Comparison of ENCODE assay signal across 8 cellular contexts in the genomic region with DNA sequence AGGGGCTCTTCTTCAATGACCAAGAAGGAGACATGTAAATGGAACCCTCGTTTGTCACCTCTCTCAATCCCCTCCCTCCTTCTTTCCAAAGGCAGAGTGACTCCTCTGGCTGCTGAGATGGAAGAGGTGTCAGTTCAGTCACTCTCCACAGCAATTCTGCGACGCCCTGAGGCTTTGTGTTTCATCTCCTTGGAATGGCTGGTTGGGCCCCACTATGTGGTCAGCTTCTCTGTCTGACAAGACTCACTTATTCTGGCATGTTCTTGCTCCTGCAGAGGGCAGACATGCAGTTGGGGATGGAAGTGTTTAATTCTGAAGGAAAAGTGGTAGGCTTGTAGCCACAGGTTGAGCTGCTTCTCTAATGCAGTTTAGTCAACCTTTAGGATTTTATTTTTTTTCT. TPM values are rescaled to one million over a fixed set of nuclear protein-coding genes. Genes with fewer than 3 reads are reported as not detected.
A peak's percentile ranks its signal among the peaks of the same experiment; 100 is the strongest.
DNase-seq lines count a peak whose midpoint lies in the region; TF ChIP-seq lines count a peak whose summit lies in the region.
"Not testable (repeated sequence)": the region's sequence is repeated elsewhere in the genome, so short reads cannot be mapped to it uniquely, and the experiment has no call there.

No MANE protein-coding gene starts in this region.

- H3K4me1 ChIP-seq in H9 (ENCODE audit: insufficient read depth, low read length); mammary epithelial cell (ENCODE audit: insufficient read depth, low read length): not testable (repeated sequence)

- not testable (repeated sequence) for H4K91ac ChIP-seq in H9 (ENCODE audit: insufficient read length, low read depth, low read length)

- H3K4me3 Mint-ChIP-seq in H9, result not testable (repeated sequence)

- in situ Hi-C loops in SK-MEL-5 (cut with HindIII; ENCODE audit: low pct_unique_long_range_greater_than_20kb, low sequenced_read_pairs); mammary epithelial cell (cut with MboI; ENCODE audit: low sequenced_read_pairs in 2 of 2): not testable (repeated sequence)

- H3K9me3 ChIP-seq in H9 (ENCODE audit: control insufficient read depth, low read depth, low read length); mammary epithelial cell (replicated peaks; ENCODE audit: insufficient read depth, low read length): not testable (repeated sequence)

- not testable (repeated sequence) for H2AFZ ChIP-seq in H9 (ENCODE audit: low read length); mammary epithelial cell (ENCODE audit: low read depth, low read length)

- not testable (repeated sequence) for H3K27ac Mint-ChIP-seq in H9

- H3K79me2 ChIP-seq in H9 (ENCODE audit: insufficient read depth, low read length); mammary epithelial cell (ENCODE audit: insufficient read depth, low read length): not testable (repeated sequence)

- BruUV-seq in mammary epithelial cell (replicated peaks; lab: Mats Ljungman, UMichigan), result not testable (repeated sequence)

- H3K36me3 Mint-ChIP-seq in H9 (ENCODE audit: insufficient read depth in 1 of 3, low read depth in 3 of 3), result not testable (repeated sequence)

- H3K36me3 ChIP-seq in mammary epithelial cell (ENCODE audit: insufficient read depth, low read length), result not testable (repeated sequence)

- not testable (repeated sequence) for H4K20me1 ChIP-seq in H9 (ENCODE audit: control insufficient read depth, insufficient read depth, insufficient read length); mammary epithelial cell (ENCODE audit: insufficient read depth, low read length)

- intact Hi-C loops in mammary epithelial cell (cut with micrococcal nuclease), result not testable (repeated sequence)

- H3K4ac ChIP-seq in H9 (ENCODE audit: low read depth, low read length), result not testable (repeated sequence)

- dilution Hi-C loops in mammary epithelial cell (cut with HindIII; ENCODE audit: low sequenced_read_pairs), result not testable (repeated sequence)

- H3K79me1 ChIP-seq in H9 (ENCODE audit: insufficient read depth, low read depth, low read length, poor library complexity, severe bottlenecking), result not testable (repeated sequence)

- not testable (repeated sequence) for TF ChIP-seq CTCF in H9 (conservative IDR thresholded peaks at IDR 0.05)
- TF ChIP-seq CTCF in mammary epithelial cell (conservative IDR thresholded peaks at IDR 0.05 in 1 of 2, IDR thresholded peaks at IDR 0.05 in 1 of 2; ENCODE audit: extremely low read depth in 1 of 2, insufficient read depth in 1 of 2, low read depth in 1 of 2, low read length in 2 of 2), result peak in 1 of 2 donors; percentile 30

- H2AK5ac ChIP-seq in H9 (ENCODE audit: insufficient read length, low read length), result not testable (repeated sequence)

- not testable (repeated sequence) for H3K27ac ChIP-seq in H9 (ENCODE audit: insufficient read length, low read depth, low read length); mammary epithelial cell (ENCODE audit: insufficient read depth, low read depth, low read length)

- not testable (repeated sequence) for H2BK15ac ChIP-seq in H9 (ENCODE audit: low read depth, low read length)

- not testable (repeated sequence) for H3K4me3 ChIP-seq in mammary epithelial cell (replicated peaks in 1 of 3; ENCODE audit: insufficient read depth in 1 of 3, low read depth in 2 of 3, low read length in 3 of 3)

- not testable (repeated sequence) for H3K18ac ChIP-seq in H9 (ENCODE audit: insufficient read length, low read depth, low read length)

- not testable (repeated sequence) for H2BK120ac ChIP-seq in H9 (ENCODE audit: low read depth, low read length, poor library complexity, severe bottlenecking)

- H2BK12ac ChIP-seq in H9 (ENCODE audit: insufficient read length, low read depth, low read length), result not testable (repeated sequence)

- H3K27me3 ChIP-seq in H9 (ENCODE audit: insufficient read depth, low read length); mammary epithelial cell (ENCODE audit: insufficient read depth, low read length): not testable (repeated sequence)

- H3K4me2 ChIP-seq in H9 (ENCODE audit: insufficient read depth, insufficient read length, low read length); mammary epithelial cell (ENCODE audit: insufficient read depth, low read depth, low read length): not testable (repeated sequence)

- H2BK20ac ChIP-seq in H9 (ENCODE audit: low read depth, low read length, poor library complexity, severe bottlenecking), result not testable (repeated sequence)

- H3K4me1 Mint-ChIP-seq in H9, result not testable (repeated sequence)

- H3K9ac ChIP-seq in H9 (ENCODE audit: extremely low read depth, insufficient read length, low read length); mammary epithelial cell (ENCODE audit: insufficient read depth, low read length): not testable (repeated sequence)

- not testable (repeated sequence) for H2BK5ac ChIP-seq in H9 (ENCODE audit: insufficient read length, low read length)

- H4K5ac ChIP-seq in H9 (ENCODE audit: insufficient read length, low read depth, low read length), result not testable (repeated sequence)

- not testable (repeated sequence) for H4K8ac ChIP-seq in H9 (replicated peaks; ENCODE audit: insufficient read length, low read depth, low read length)

- not testable (repeated sequence) for H3K23ac ChIP-seq in H9 (ENCODE audit: insufficient read length, low read depth, low read length)

- not testable (repeated sequence) for H3T11ph ChIP-seq in H9 (ENCODE audit: low read length)

- not testable (repeated sequence) for H3K9me3 Mint-ChIP-seq in H9

- H3K14ac ChIP-seq in H9 (ENCODE audit: insufficient read depth, low read length), result not testable (repeated sequence)

- CTCF ChIA-PET in mammary epithelial cell (lab: Charles Lee; ENCODE audit: low non-redundant PET), result not testable (repeated sequence)

- not testable (repeated sequence) for H3K56ac ChIP-seq in H9 (ENCODE audit: insufficient read length, low read depth, low read length)

- WGBS in H9 (ENCODE audit: extremely low coverage, insufficient read length, low lambda C conversion rate), result no CpG with 5 or more reads among the region's 3 CpGs
- WGBS in mammary epithelial cell (ENCODE audit: low coverage, missing lambda C conversion rate), result 22% methylated on average over 3 of the region's 3 CpGs

- not testable (repeated sequence) for H3K23me2 ChIP-seq in H9 (ENCODE audit: insufficient read length, low read depth, low read length, poor library complexity, severe bottlenecking)

- H3K27me3 Mint-ChIP-seq in H9 (ENCODE audit: low read depth), result not testable (repeated sequence)

- peak; percentile 48 for DNase-seq in AG08395 (ENCODE audit: low spot score)
- peak; percentile 69 for DNase-seq in ELR (ENCODE audit: low read depth)
- DNase-seq in H9, result peak; percentile 43
- DNase-seq in M059J (ENCODE audit: low read depth), result peak; percentile 88
- peak; percentile 33 for DNase-seq in SK-MEL-5 (ENCODE audit: low read depth, low spot score)
- DNase-seq in mammary epithelial cell, result peak; percentile 82
- peak; percentile 40 for DNase-seq in glomerular visceral epithelial cell (ENCODE audit: extremely low spot score)
- peak; percentile 1 for DNase-seq in myocyte (ENCODE audit: low read depth)

RNA-seq across cellular contexts. Expression of gene NBPF12, which starts 25.1 kb away (rescaled TPM):
- 6.4 and 8.0 TPM in 2 replicates for total RNA-seq in H9 (2021)
- 1.7 and 4.4 TPM in 2 replicates for total RNA-seq in M059J (2014; rRNA removed; shearing (Covaris generic))
- 5.5 and 5.7 TPM in 2 replicates for total RNA-seq in SK-MEL-5 (2014; rRNA removed; shearing (Covaris generic))
- polyA plus RNA-seq in SK-MEL-5 (2015; cell fraction: cytosol; rRNA removed), result 3.4 and 5.4 TPM in 2 replicates
- polyA plus RNA-seq in SK-MEL-5 (2015; cell fraction: nucleus; rRNA removed), result 27.6 and 37.0 TPM in 2 replicates
- 1 to 10 TPM; 6.0 to 7.2 TPM for total RNA-seq in mammary epithelial cell
- polyA plus RNA-seq in mammary epithelial cell, result 3.2 TPM
- polyA minus RNA-seq in mammary epithelial cell, result 3.0 TPM
- 5.1 and 7.0 TPM in 2 replicates for total RNA-seq in myocyte
- 6.8 TPM for polyA plus RNA-seq in myocyte (2012)

Comparison
In these comparisons a context has a peak if more than half of its experiments do, and no peak if none do; other contexts are left out.
1. DNase-seq: peak in every context shown above with its lines; median percentile 88 in M059J; 82 in mammary epithelial cell; 69 in ELR; 48 in AG08395; 43 in H9; 40 in glomerular visceral epithelial cell; 33 in SK-MEL-5; 1 in myocyte.